9 cellular contexts compared by ENCODE assay signal in genomic region chr12:131930510-131930909, GRCh38. TPM values are rescaled to one million over a fixed set of nuclear protein-coding genes. Genes with fewer than 3 reads are reported as not detected.
DNase-seq lines count a peak whose midpoint lies in the region; ATAC-seq, FAIRE-seq and TF ChIP-seq lines count a peak whose summit lies in the region.
"Had no signal": no experiment of that assay in that cellular context is flagged by ENCODE, and none has a peak within 500 bp of the region (broad histone marks: within the 10 kb centered on the region; RNA-seq: fewer than 3 reads in every experiment).

No MANE protein-coding gene starts in this region.

- 37% methylated on average over 9 of the region's 9 CpGs for WGBS in K562 (ENCODE audit: insufficient coverage, low coverage, missing lambda C conversion rate)
- 94 to 100% methylated on average over 2 to 5 of the region's 9 CpGs for WGBS in mesodermal cell (ENCODE audit: insufficient coverage in 2 of 2), 2 experiments

- no peak overlapping the region for H2AFZ ChIP-seq in K562 (ENCODE audit: low read depth, low read length)

- no peak for ATAC-seq in Right ventricle myocardium inferior
- ATAC-seq in K562: no peak
- ATAC-seq in HG02678 (IDR thresholded peaks at IDR 0.05; ENCODE audit: unreplicated experiment): no peak

- POLR2A ChIA-PET in K562 (lab: Yijun Ruan, JAX): interaction anchor here (0.6 to 2.6 kb wide), 13 partner anchors 9 to 341 kb away, joined by 3 to 11 read pairs (median 4); no protein-coding TSS in a partner anchor

- intact Hi-C loops in Right ventricle myocardium inferior (cut with DNase I) (no loop called here), K562 (cut with micrococcal nuclease) (no loop called here), vagina (cut with DNase I) (no loop called here)

- H3K4me3 ChIP-seq in right atrium auricular region (peak overlapping the region; percentile 68 to 76), K562 (peak overlapping the region; percentile 84), mesodermal cell (ENCODE audit: extremely low read depth, insufficient read depth, low read length, poor library complexity, severe bottlenecking) (peak overlapping the region; percentile 94), vagina (peak overlapping the region; percentile 86 to 98)

- H3K9me3 ChIP-seq in right atrium auricular region: no peaks in the 10 kb centered on the region
- H3K9me3 ChIP-seq in K562 (replicated peaks; ENCODE audit: control insufficient read depth, insufficient read depth, low read depth, low read length): no peaks in the 10 kb centered on the region
- H3K9me3 ChIP-seq in mesodermal cell (ENCODE audit: control insufficient read depth, low read length): no peaks in the 10 kb centered on the region
- no peaks in the 10 kb centered on the region for H3K9me3 ChIP-seq in vagina

- in situ Hi-C loops in K562 (cut with MboI): no loop called here

- CTCF ChIA-PET in K562 (lab: Yijun Ruan, JAX; ENCODE audit: low intra/inter-chr PET ratio): no interaction called here

- DNase-seq in right atrium auricular region (ENCODE audit: low spot score): no peak
- DNase-seq in Right ventricle myocardium inferior (ENCODE audit: missing footprints): no peak
- DNase-seq in K562 (ENCODE audit: extremely low read depth in 1 of 4, low spot score in 3 of 4): no peak
- DNase-seq in vagina (ENCODE audit: extremely low spot score in 2 of 2): no peak
- DNase-seq in activated effector memory CD4-positive, alpha-beta T cell treated with Interleukin-2 at 50 U/mL for 16 hours: no peak
- no peak for DNase-seq in GM03348 (ENCODE audit: low spot score)

- no peaks in the 10 kb centered on the region for H3K9me1 ChIP-seq in K562 (ENCODE audit: control insufficient read depth, insufficient read depth, low read length)

- BruUV-seq in K562 (replicated peaks; lab: Mats Ljungman, UMichigan): no TSS peak

- peaks cover 36% of the 10 kb centered on the region for H3K79me2 ChIP-seq in K562 (ENCODE audit: control insufficient read depth, insufficient read depth, low read length)

- TF ChIP-seq POLR2A in K562 (conservative IDR thresholded peaks at IDR 0.05) (no peak), vagina (IDR thresholded peaks at IDR 0.05) (no peak)

- TF ChIP-seq CTCF in right atrium auricular region (IDR thresholded peaks at IDR 0.05) (no peak), K562 (IDR thresholded peaks at IDR 0.05 in 2 of 3, conservative IDR thresholded peaks at IDR 0.05 in 1 of 3; ENCODE audit: insufficient read depth in 2 of 3, low read depth in 1 of 3, low read length in 3 of 3) (no peak), vagina (IDR thresholded peaks at IDR 0.05) (no peak)

- H3K9ac ChIP-seq in K562 (ENCODE audit: insufficient read depth in 1 of 2, low read depth in 2 of 2, low read length in 2 of 2): peak overlapping the region; percentile 84 to 98

- H3K27ac ChIP-seq in right atrium auricular region: no peak overlapping the region
- H3K27ac ChIP-seq in K562 (ENCODE audit: extremely low read depth, low read depth, low read length): peak overlapping the region; percentile 97; the same call in 2 of the 3 replicates
- H3K27ac ChIP-seq in mesodermal cell (ENCODE audit: low read depth, low read length, severe bottlenecking): no peak overlapping the region
- H3K27ac ChIP-seq in vagina: no peak overlapping the region

- TF ChIP-seq RAD21 in K562 (CRISPR knock-in tag; conservative IDR thresholded peaks at IDR 0.05 in 1 of 2, IDR thresholded peaks at IDR 0.05 in 1 of 2): no peak

- peak; percentile 29 for FAIRE-seq in K562 (lab: Jason Lieb, UNC)
- FAIRE-seq: G401.6 had no signal

- H3K4me1 ChIP-seq in right atrium auricular region (peaks cover 0 to 13% of the 10 kb centered on the region in 2 donors), K562 (replicated peaks in 1 of 2; ENCODE audit: control insufficient read depth in 2 of 2, insufficient read depth in 2 of 2, low read length in 2 of 2) (peaks cover 14 to 38% of the 10 kb centered on the region in 2 experiments; a peak in 4 of 5 replicates), mesodermal cell (ENCODE audit: control insufficient read depth, insufficient read depth, low read length, poor library complexity, severe bottlenecking) (no peaks in the 10 kb centered on the region), vagina (peaks cover 24% of the 10 kb centered on the region)

- peaks cover 3% of the 10 kb centered on the region for H4K20me1 ChIP-seq in K562 (replicated peaks; ENCODE audit: control insufficient read depth, insufficient read depth, low read length)

- H3K27me3 ChIP-seq in right atrium auricular region: no peaks in the 10 kb centered on the region
- no peaks in the 10 kb centered on the region for H3K27me3 ChIP-seq in K562 (ENCODE audit: control insufficient read depth in 2 of 2, insufficient read depth in 2 of 2, low read length in 2 of 2)
- no peaks in the 10 kb centered on the region for H3K27me3 ChIP-seq in vagina

- H3K4me2 ChIP-seq in K562 (ENCODE audit: insufficient read depth, low read length): peak overlapping the region; percentile 90

- TF ChIP-seq EP300 in K562 (IDR thresholded peaks at IDR 0.05; ENCODE audit: low read length): no peak

- H3K36me3 ChIP-seq in right atrium auricular region: peaks cover 38% of the 10 kb centered on the region
- peaks cover 51% of the 10 kb centered on the region for H3K36me3 ChIP-seq in K562 (ENCODE audit: control insufficient read depth, insufficient read depth, low read length)
- peaks cover 45% of the 10 kb centered on the region for H3K36me3 ChIP-seq in mesodermal cell (ENCODE audit: control insufficient read depth, insufficient read depth, low read length)
- H3K36me3 ChIP-seq in vagina: peaks cover 0 to 29% of the 10 kb centered on the region in 2 donors

RNA-seq across cellular contexts. Expression of gene PUS1, which starts 1.4 kb away (rescaled TPM):
- total RNA-seq in right atrium auricular region: 10 to 100 TPM in 1 of 2 donors, 1 to 10 TPM in 1; 5.0 to 10.3 TPM
- 9.4 TPM for total RNA-seq in Right ventricle myocardium inferior
- 97.0 and 232 TPM in 2 replicates for total RNA-seq in K562 (2011; cell fraction: chromatin; rRNA removed; ENCODE audit: low replicate concordance)
- 140 and 151 TPM in 2 replicates for total RNA-seq in K562 (2011; cell fraction: nucleolus; rRNA removed)
- 123 and 134 TPM in 2 replicates for total RNA-seq in K562 (2011; cell fraction: nucleoplasm; rRNA removed)
- 35.6 and 53.2 TPM in 2 replicates for total RNA-seq in K562 (2014; rRNA removed)
- 13.6 and 16.4 TPM in 2 replicates for total RNA-seq in K562 (2014; rRNA removed; fragmentation: Illumina TruSeq; extraction: Trizol)
- 29.7 and 30.0 TPM in 2 replicates for total RNA-seq in K562 (2015; rRNA removed; fragmentation: Illumina TruSeq; extraction: Trizol)
- total RNA-seq in K562 (2021): 79.3 and 90.8 TPM in 2 replicates
- polyA plus RNA-seq in K562 (2011; rRNA removed): 27.9 and 36.5 TPM in 2 replicates
- 28.1 and 41.6 TPM in 2 replicates for polyA plus RNA-seq in K562 (2011; cell fraction: cytosol; rRNA removed)
- 56.2 and 84.8 TPM in 2 replicates for polyA plus RNA-seq in K562 (2011; cell fraction: nucleus; rRNA removed)
- 37.5 and 51.4 TPM in 2 replicates for polyA plus RNA-seq in K562 (2012)
- polyA plus RNA-seq in K562 (2014; fragmentation: Illumina TruSeq; extraction: Trizol): 30.3 and 39.8 TPM in 2 replicates
- 1 to 10 TPM; 1.9 to 3.8 TPM for polyA plus RNA-seq in K562 (2014; fragmentation: Nextera tagmentation; extraction: Ambion mirVana)
- polyA plus RNA-seq in K562 (2014; rRNA removed): 71.4 and 73.4 TPM in 2 replicates
- polyA minus RNA-seq in K562 (2011; rRNA and poly(A)+ RNA removed): 16.8 and 21.8 TPM in 2 replicates
- polyA minus RNA-seq in K562 (2011; cell fraction: cytosol; rRNA and poly(A)+ RNA removed): 30.8 and 32.0 TPM in 2 replicates
- polyA minus RNA-seq in K562 (2011; cell fraction: nucleus; rRNA and poly(A)+ RNA removed): 27.3 and 32.4 TPM in 2 replicates
- 14.7 TPM for polyA plus RNA-seq in mesodermal cell (2013, experiment 1 of 2)
- 11.0 TPM for polyA plus RNA-seq in mesodermal cell (2013, experiment 2 of 2)
- total RNA-seq in vagina: 37.6 TPM

RNA-seq across cellular contexts. Expression of gene EP400, which starts 19.2 kb away (rescaled TPM):
- total RNA-seq in right atrium auricular region (10 to 100 TPM; 10.5 to 15.5 TPM), Right ventricle myocardium inferior (13.9 TPM), K562 (2014; rRNA removed) (7.7 and 12.2 TPM in 2 replicates), K562 (2014; rRNA removed; fragmentation: Illumina TruSeq; extraction: Trizol) (7.0 TPM in 2 replicates), K562 (2015; rRNA removed; fragmentation: Illumina TruSeq; extraction: Trizol) (6.9 and 8.1 TPM in 2 replicates), K562 (2021) (49.2 and 58.0 TPM in 2 replicates), vagina (35.6 TPM)
- 149 and 175 TPM in 2 replicates for total RNA-seq in K562 (2011; cell fraction: chromatin; rRNA removed; ENCODE audit: low replicate concordance)
- total RNA-seq in K562 (2011; cell fraction: nucleolus; rRNA removed): 61.2 and 71.2 TPM in 2 replicates
- total RNA-seq in K562 (2011; cell fraction: nucleoplasm; rRNA removed): 111 and 165 TPM in 2 replicates
- polyA plus RNA-seq in K562 (2011; rRNA removed) (6.5 and 8.3 TPM in 2 replicates), K562 (2014; fragmentation: Illumina TruSeq; extraction: Trizol) (29.8 and 32.3 TPM in 2 replicates), K562 (2014; fragmentation: Nextera tagmentation; extraction: Ambion mirVana) (1 to 10 TPM; 4.5 to 6.7 TPM), K562 (2014; rRNA removed) (22.2 and 23.5 TPM in 2 replicates)
- 5.4 and 6.5 TPM in 2 replicates for polyA plus RNA-seq in K562 (2011; cell fraction: cytosol; rRNA removed)
- 38.0 and 44.2 TPM in 2 replicates for polyA plus RNA-seq in K562 (2011; cell fraction: nucleus; rRNA removed)
- 27.7 and 40.7 TPM in 2 replicates for polyA plus RNA-seq in K562 (2012)
- 13.1 and 16.0 TPM in 2 replicates for polyA minus RNA-seq in K562 (2011; rRNA and poly(A)+ RNA removed)
- polyA minus RNA-seq in K562 (2011; cell fraction: cytosol; rRNA and poly(A)+ RNA removed): 17.0 and 23.8 TPM in 2 replicates
- 18.7 and 27.0 TPM in 2 replicates for polyA minus RNA-seq in K562 (2011; cell fraction: nucleus; rRNA and poly(A)+ RNA removed)
- polyA plus RNA-seq in mesodermal cell (2013, experiment 1 of 2): 30.8 TPM
- polyA plus RNA-seq in mesodermal cell (2013, experiment 2 of 2): 23.7 TPM

RNA-seq across cellular contexts. Expression of gene ULK1, which starts 36.1 kb away (rescaled TPM):
- total RNA-seq in right atrium auricular region: 10 to 100 TPM; 16.2 to 23.4 TPM
- total RNA-seq in Right ventricle myocardium inferior: 49.3 TPM
- total RNA-seq in K562 (2011; cell fraction: chromatin; rRNA removed; ENCODE audit: low replicate concordance): 40.7 and 125 TPM in 2 replicates
- total RNA-seq in K562 (2011; cell fraction: nucleolus; rRNA removed): 72.5 and 83.8 TPM in 2 replicates
- 47.5 and 50.5 TPM in 2 replicates for total RNA-seq in K562 (2011; cell fraction: nucleoplasm; rRNA removed)
- 4.2 and 5.6 TPM in 2 replicates for total RNA-seq in K562 (2014; rRNA removed)
- 0.83 and 0.98 TPM in 2 replicates for total RNA-seq in K562 (2014; rRNA removed; fragmentation: Illumina TruSeq; extraction: Trizol)
- 2.0 and 3.6 TPM in 2 replicates for total RNA-seq in K562 (2015; rRNA removed; fragmentation: Illumina TruSeq; extraction: Trizol)
- total RNA-seq in K562 (2021): 17.3 and 29.4 TPM in 2 replicates
- polyA plus RNA-seq in K562 (2011; rRNA removed): 3.2 and 6.2 TPM in 2 replicates
- 2.1 and 4.1 TPM in 2 replicates for polyA plus RNA-seq in K562 (2011; cell fraction: cytosol; rRNA removed)
- 62.1 and 86.4 TPM in 2 replicates for polyA plus RNA-seq in K562 (2011; cell fraction: nucleus; rRNA removed)
- 12.1 and 39.2 TPM in 2 replicates for polyA plus RNA-seq in K562 (2012)
- 2.5 and 9.1 TPM in 2 replicates for polyA plus RNA-seq in K562 (2014; fragmentation: Illumina TruSeq; extraction: Trizol)
- under 1 TPM; 0.15 to 0.29 TPM for polyA plus RNA-seq in K562 (2014; fragmentation: Nextera tagmentation; extraction: Ambion mirVana)
- 13.2 and 16.9 TPM in 2 replicates for polyA plus RNA-seq in K562 (2014; rRNA removed)
- polyA minus RNA-seq in K562 (2011; rRNA and poly(A)+ RNA removed): 1.3 and 1.8 TPM in 2 replicates
- polyA minus RNA-seq in K562 (2011; cell fraction: cytosol; rRNA and poly(A)+ RNA removed): 3.1 and 11.4 TPM in 2 replicates
- polyA minus RNA-seq in K562 (2011; cell fraction: nucleus; rRNA and poly(A)+ RNA removed): 15.5 and 15.9 TPM in 2 replicates
- polyA plus RNA-seq in mesodermal cell (2013, experiment 1 of 2): 36.6 TPM
- polyA plus RNA-seq in mesodermal cell (2013, experiment 2 of 2): 28.0 TPM
- total RNA-seq in vagina: 33.1 TPM
